ENCODE assay signal across 11 cellular contexts in genomic region chr5:107456281-107456715, GRCh38.
DNase-seq lines count a peak whose midpoint lies in the region; ATAC-seq, FAIRE-seq and TF ChIP-seq lines count a peak whose summit lies in the region.
"Had no signal": no experiment of that assay in that cellular context is flagged by ENCODE, and none has a peak within 500 bp of the region (broad histone marks: within the 10 kb centered on the region; RNA-seq: fewer than 3 reads in every experiment).

No MANE protein-coding gene starts in this region.

- no peaks in the 10 kb centered on the region for H3K27me3 ChIP-seq in suprapubic skin

- H3K9me3 ChIP-seq in suprapubic skin: no peaks in the 10 kb centered on the region

- H3K4me1 ChIP-seq in suprapubic skin: peaks cover 42% of the 10 kb centered on the region

- TF ChIP-seq CTCF in suprapubic skin (IDR thresholded peaks at IDR 0.05) (no peak), D721Med (IDR thresholded peaks at IDR 0.05; ENCODE audit: insufficient read depth, missing control alignments) (no peak)

- ATAC-seq in HG03066 (IDR thresholded peaks at IDR 0.05; ENCODE audit: low read depth, unreplicated experiment): peak; percentile 82

- DNase-seq in NCI-H510A treated with DMSO at 0.1 percent for 48 hours (lab: John Stamatoyannopoulos, UW) (peak; percentile 7), NCI-H510A (lab: John Stamatoyannopoulos, UW) (no peak), NOMO-1 treated with DMSO at 0.1 percent for 48 hours (lab: John Stamatoyannopoulos, UW; ENCODE audit: unreplicated experiment) (peak; percentile 36), suprapubic skin (ENCODE audit: low spot score in 2 of 2) (no peak), HK-2 (ENCODE audit: unreplicated experiment) (no peak), D721Med (ENCODE audit: insufficient read length, low spot score) (no peak)
- no peak for DNase-seq in effector CD4-positive, alpha-beta T cell
- DNase-seq: foreskin melanocyte, naive B cell, NCI-H1048 had no signal

- no peaks in the 10 kb centered on the region for H3K36me3 ChIP-seq in suprapubic skin

- TF ChIP-seq POLR2A in suprapubic skin (IDR thresholded peaks at IDR 0.05): no peak

- TF ChIP-seq EP300 in suprapubic skin (IDR thresholded peaks at IDR 0.05): no peak

- no peak for FAIRE-seq in D721Med (lab: Jason Lieb, UNC)

- H3K4me3 ChIP-seq in suprapubic skin: no peak overlapping the region

- peak overlapping the region; percentile 63 for H3K27ac ChIP-seq in suprapubic skin

Comparison
In these comparisons a context has a peak if more than half of its experiments do, and no peak if none do; other contexts are left out.
1. DNase-seq: peak in NCI-H510A treated with DMSO at 0.1 percent for 48 hours (single experiment) and NOMO-1 treated with DMSO at 0.1 percent for 48 hours (single experiment); none in NCI-H510A (single experiment), suprapubic skin (0 of 2), HK-2 (single experiment), effector CD4-positive, alpha-beta T cell (single experiment) and D721Med (single experiment).